10 cellular contexts compared by ENCODE assay signal in the genomic region with DNA sequence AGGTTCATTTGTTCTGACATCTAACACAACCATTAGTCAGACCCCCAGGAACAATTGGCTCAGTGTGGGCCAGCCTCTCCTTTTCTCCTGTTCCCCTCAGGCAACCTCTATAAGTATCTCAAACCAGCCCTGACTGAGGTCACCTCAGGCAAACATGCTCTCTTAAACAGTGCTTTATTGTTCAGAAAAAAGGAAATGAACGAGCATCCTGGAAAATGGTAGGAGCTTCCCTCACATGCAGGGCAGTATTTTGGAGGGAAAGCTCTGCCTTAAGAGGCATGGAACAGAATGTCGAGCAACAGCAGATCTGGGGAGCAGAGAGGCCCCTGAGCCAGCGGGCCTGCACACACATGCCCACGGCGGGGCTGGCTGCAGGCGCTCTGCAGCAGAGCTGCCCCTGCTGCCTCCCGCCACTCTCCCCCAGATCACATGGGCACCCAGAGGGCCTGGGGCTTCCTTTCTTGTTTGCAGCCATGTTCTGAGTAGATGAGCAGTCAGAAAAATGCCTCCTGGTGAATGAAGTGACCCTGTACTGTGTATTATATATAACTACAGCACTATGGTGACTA. TPM values are rescaled to one million over a fixed set of nuclear protein-coding genes. Genes with fewer than 3 reads are reported as not detected.
DNase-seq lines count a peak whose midpoint lies in the region; ATAC-seq lines count a peak whose summit lies in the region.
"Had no signal": no experiment of that assay in that cellular context is flagged by ENCODE, and none has a peak within 500 bp of the region (broad histone marks: within the 10 kb centered on the region; RNA-seq: fewer than 3 reads in every experiment).

No MANE protein-coding gene starts in this region.

- H3K36me3 Mint-ChIP-seq in effector memory CD8-positive, alpha-beta T cell (ENCODE audit: insufficient read depth): peaks cover 6% of the 10 kb centered on the region
- H3K36me3 Mint-ChIP-seq: immature natural killer cell had no signal

- no peak overlapping the region for H3K4me3 ChIP-seq in mesodermal cell (ENCODE audit: extremely low read depth, insufficient read depth, low read length, poor library complexity, severe bottlenecking)

- H3K9me3 Mint-ChIP-seq in effector memory CD8-positive, alpha-beta T cell: no peaks in the 10 kb centered on the region
- H3K9me3 Mint-ChIP-seq in stimulated activated naive CD8-positive, alpha-beta T cell treated with anti-CD3 and anti-CD28 coated beads, Interleukin-15, amount 100 ng/mL, for 72 hours: no peaks in the 10 kb centered on the region
- H3K9me3 Mint-ChIP-seq: immature natural killer cell had no signal

- no peaks in the 10 kb centered on the region for H3K36me3 ChIP-seq in mesodermal cell (ENCODE audit: control insufficient read depth, insufficient read depth, low read length)

- H3K9me3 ChIP-seq in mesodermal cell (ENCODE audit: control insufficient read depth, low read length): no peaks in the 10 kb centered on the region

- no peaks in the 10 kb centered on the region for H3K4me1 ChIP-seq in mesodermal cell (ENCODE audit: control insufficient read depth, insufficient read depth, low read length, poor library complexity, severe bottlenecking)

- no peaks in the 10 kb centered on the region for H3K4me1 Mint-ChIP-seq in effector memory CD8-positive, alpha-beta T cell (ENCODE audit: low read depth in 2 of 2)
- H3K4me1 Mint-ChIP-seq in stimulated activated naive CD8-positive, alpha-beta T cell treated with anti-CD3 and anti-CD28 coated beads, Interleukin-15, amount 100 ng/mL, for 72 hours: no peaks in the 10 kb centered on the region
- H3K4me1 Mint-ChIP-seq: immature natural killer cell had no signal

- H3K4me3 Mint-ChIP-seq in effector memory CD8-positive, alpha-beta T cell: no peak overlapping the region
- H3K4me3 Mint-ChIP-seq in stimulated activated naive CD8-positive, alpha-beta T cell treated with anti-CD3 and anti-CD28 coated beads, Interleukin-15, amount 100 ng/mL, for 72 hours: no peak overlapping the region
- H3K4me3 Mint-ChIP-seq: immature natural killer cell had no signal

- no peaks in the 10 kb centered on the region for H3K27me3 Mint-ChIP-seq in effector memory CD8-positive, alpha-beta T cell
- H3K27me3 Mint-ChIP-seq in stimulated activated naive CD8-positive, alpha-beta T cell treated with anti-CD3 and anti-CD28 coated beads, Interleukin-15, amount 100 ng/mL, for 72 hours: no peaks in the 10 kb centered on the region

- H3K27ac Mint-ChIP-seq in effector memory CD8-positive, alpha-beta T cell: no peak overlapping the region
- H3K27ac Mint-ChIP-seq in stimulated activated naive CD8-positive, alpha-beta T cell treated with anti-CD3 and anti-CD28 coated beads, Interleukin-15, amount 100 ng/mL, for 72 hours: peak overlapping the region in 1 of 2 donors; percentile 76
- H3K27ac Mint-ChIP-seq: immature natural killer cell had no signal

- WGBS in mesodermal cell (ENCODE audit: insufficient coverage in 2 of 2), 2 experiments: 58 to 64% methylated on average over 4 to 5 of the region's 7 CpGs

- ATAC-seq in effector memory CD8-positive, alpha-beta T cell (replicated peaks): no peak
- ATAC-seq in stimulated activated naive CD8-positive, alpha-beta T cell treated with anti-CD3 and anti-CD28 coated beads, Interleukin-15, amount 100 ng/mL, for 72 hours: no peak

- H3K27ac ChIP-seq in mesodermal cell (ENCODE audit: low read depth, low read length, severe bottlenecking): peak overlapping the region; percentile 96

- DNase-seq in EL (peak; percentile 65), NCI-H2171 treated with DMSO at 0.1 percent for 48 hours (lab: John Stamatoyannopoulos, UW) (peak; percentile 93), dermis blood vessel endothelial cell (peak; percentile 56), hippocampal formation (lab: John Stamatoyannopoulos, UW) (no peak), middle frontal gyrus (ENCODE audit: extremely low spot score, low spot score) (no peak)
- no peak for DNase-seq in effector memory CD8-positive, alpha-beta T cell
- DNase-seq in stimulated activated naive CD8-positive, alpha-beta T cell treated with anti-CD3 and anti-CD28 coated beads, Interleukin-15, amount 100 ng/mL, for 72 hours: no peak
- DNase-seq: immature natural killer cell; stimulated activated CD4-positive, alpha-beta T cell treated with anti-CD3 and anti-CD28 coated beads, Interleukin-2, amount 100 ng/mL, for 24 hours had no signal

RNA-seq across cellular contexts. Expression of a gene that starts 42.0 kb away (rescaled TPM):
- 2.7 and 3.9 TPM in 2 replicates for total RNA-seq in dermis blood vessel endothelial cell
- 6.1 TPM for polyA plus RNA-seq in mesodermal cell (2013, experiment 1 of 2)
- 4.9 TPM for polyA plus RNA-seq in mesodermal cell (2013, experiment 2 of 2)

RNA-seq across cellular contexts. Expression of a gene that starts 56.6 kb away (rescaled TPM):
- 5.8 and 8.0 TPM in 2 replicates for total RNA-seq in dermis blood vessel endothelial cell
- polyA plus RNA-seq in mesodermal cell (2013, experiment 1 of 2): 10.9 TPM
- polyA plus RNA-seq in mesodermal cell (2013, experiment 2 of 2): 8.5 TPM

Comparison
In these comparisons a context has a peak if more than half of its experiments do, and no peak if none do; other contexts are left out.
1. DNase-seq: peak in EL (single experiment), NCI-H2171 treated with DMSO at 0.1 percent for 48 hours (single experiment) and dermis blood vessel endothelial cell (single experiment); none in effector memory CD8-positive, alpha-beta T cell (0 of 3), hippocampal formation (0 of 2), middle frontal gyrus (single experiment) and stimulated activated naive CD8-positive, alpha-beta T cell treated with anti-CD3 and anti-CD28 coated beads, Interleukin-15, amount 100 ng/mL, for 72 hours (0 of 2).